29 cellular contexts compared by ENCODE assay signal in genomic region chr7:51340936-51341335, GRCh38. TPM values are rescaled to one million over a fixed set of nuclear protein-coding genes. Genes with fewer than 3 reads are reported as not detected.
"Had no signal": no experiment of that assay in that cellular context is flagged by ENCODE, and none has a peak within 500 bp of the region (broad histone marks: within the 10 kb centered on the region; RNA-seq: fewer than 3 reads in every experiment).

No MANE protein-coding gene starts in this region.

- H3K27ac Mint-ChIP-seq: activated naive CD8-positive, alpha-beta T cell; activated T-cell treated with anti-CD3 and anti-CD28 coated beads, Interleukin-2, amount 50 U/mL, for 72 hours; immature natural killer cell; natural killer cell; neural progenitor cell had no signal

- H3K9ac ChIP-seq: neural progenitor cell had no signal

- H3K4me1 Mint-ChIP-seq: immature natural killer cell, natural killer cell, neural progenitor cell had no signal

- H3K4me1 ChIP-seq: colonic mucosa, gastroesophageal sphincter, neural progenitor cell, testis, transverse colon, uterus had no signal

- H3K4me2 ChIP-seq: neural progenitor cell had no signal

- H3K9me3 ChIP-seq: colonic mucosa, gastroesophageal sphincter, left ventricle myocardium inferior, right lobe of liver, testis, transverse colon, uterus had no signal

- DNase-seq: activated CD4-positive, alpha-beta T cell treated with anti-CD3 and anti-CD28 coated beads for 4 hours; activated CD4-positive, alpha-beta T cell treated with anti-CD3 and anti-CD28 coated beads, Interleukin-2, amount 50 U/mL, for 4 hours; activated naive CD4-positive, alpha-beta T cell; activated T-cell treated with anti-CD3 and anti-CD28 coated beads for 4 hours; activated T-cell treated with anti-CD3 and anti-CD28 coated beads, Interleukin-2, amount 50 U/mL, for 72 hours; anterior cingulate cortex; cerebellar nuclear complex; colonic mucosa; effector memory CD4-positive, alpha-beta T cell; head of caudate nucleus; hypothalamus; immature natural killer cell; left ventricle myocardium inferior; mesendoderm; natural killer cell; occipital lobe; posterior cingulate gyrus; right lobe of liver; stimulated activated CD4-positive, alpha-beta T cell treated with anti-CD3 and anti-CD28 coated beads, Interleukin-2, amount 100 ng/mL, for 48 hours; stimulated activated naive CD4-positive, alpha-beta T cell treated with Interleukin-2 at 50 U/mL for 16 hours; testis; transverse colon; uterus had no signal

- H3K9me3 Mint-ChIP-seq: activated T-cell treated with anti-CD3 and anti-CD28 coated beads, Interleukin-2, amount 50 U/mL, for 72 hours; immature natural killer cell; natural killer cell; neural progenitor cell had no signal

- H3K4me3 ChIP-seq: cardiac muscle cell, colonic mucosa, gastroesophageal sphincter, left ventricle myocardium inferior, lung, neural progenitor cell, right lobe of liver, testis, transverse colon, uterus had no signal

- H3K36me3 ChIP-seq: cardiac muscle cell, colonic mucosa, gastroesophageal sphincter, left ventricle myocardium inferior, neural progenitor cell, right lobe of liver, transverse colon, uterus had no signal

- H3K27ac ChIP-seq: cardiac muscle cell, colonic mucosa, gastroesophageal sphincter, left ventricle myocardium inferior, neural progenitor cell, right lobe of liver, testis, transverse colon, uterus had no signal

- H2AFZ ChIP-seq: neural progenitor cell had no signal

- H3K36me3 Mint-ChIP-seq: activated naive CD8-positive, alpha-beta T cell; immature natural killer cell; natural killer cell; neural progenitor cell had no signal

- H3K27me3 ChIP-seq: cardiac muscle cell, colonic mucosa, neural progenitor cell, right lobe of liver, testis, transverse colon, uterus had no signal

- H3K4me3 Mint-ChIP-seq: activated naive CD8-positive, alpha-beta T cell; activated T-cell treated with anti-CD3 and anti-CD28 coated beads, Interleukin-2, amount 50 U/mL, for 72 hours; immature natural killer cell; natural killer cell; neural progenitor cell had no signal

RNA-seq across cellular contexts. Expression of gene COBL, which starts 24.3 kb away (rescaled TPM):
- total RNA-seq: activated T-cell treated with anti-CD3 and anti-CD28 coated beads, Interleukin-2, amount 50 U/mL, for 72 hours; fibroblast of villous mesenchyme; natural killer cell had no signal
- polyA plus RNA-seq: immature natural killer cell had no signal
